ENCODE assay signal across 1 cellular context in the genomic region with DNA sequence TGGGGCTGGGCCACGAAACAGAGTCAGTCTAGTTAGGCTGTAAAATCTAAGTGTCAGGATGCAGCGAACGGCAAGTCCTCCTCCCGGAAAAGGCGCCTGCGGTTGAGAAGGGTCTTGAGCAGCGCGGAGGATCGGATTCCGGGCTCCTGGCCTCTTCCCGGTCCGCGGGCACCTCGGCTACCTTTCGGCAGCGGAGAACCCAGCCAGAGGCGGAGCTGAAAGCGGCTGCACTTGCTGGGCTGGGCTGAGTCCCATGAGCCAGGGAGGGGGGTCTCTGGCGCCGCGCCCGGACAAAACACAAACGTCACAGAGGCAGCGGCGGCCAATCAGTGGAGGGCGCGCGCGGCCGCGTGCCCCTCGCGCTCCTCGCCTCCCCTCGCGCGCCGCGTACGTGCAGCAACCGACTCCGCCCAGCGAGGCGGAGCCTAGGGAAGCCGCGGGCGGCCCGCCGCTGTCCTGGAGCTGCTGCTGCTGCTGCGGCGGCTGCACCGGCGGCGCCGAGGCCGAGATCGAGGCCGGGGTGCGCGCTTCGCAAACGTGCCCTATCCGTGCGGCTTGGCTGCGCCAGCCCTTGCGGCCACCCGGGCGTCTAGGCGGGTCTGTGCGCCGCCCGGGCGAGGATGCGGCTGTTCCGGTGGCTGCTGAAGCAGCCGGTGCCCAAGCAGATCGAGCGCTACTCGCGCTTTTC.
TF ChIP-seq lines count a peak whose summit lies in the region.

A gene (plus strand): TSS at position 451 of the 688 bp plus-strand sequence. CDS start 170 bp downstream, at position 621.

TF ChIP-seq in HEK293, 187 proteins besides CTCF, POLR2A, EP300 and RAD21 (continued from another document and continues in another):
- TF ChIP-seq SP3 (tag by site-specific recombination; IDR thresholded peaks at IDR 0.05) = peak; percentile 48; the same call in 1 of the 2 replicates
- TF ChIP-seq ZNF658 (tag by site-specific recombination; IDR thresholded peaks at IDR 0.05) = no peak
- no peak for TF ChIP-seq KLF7 (tag by site-specific recombination; IDR thresholded peaks at IDR 0.05; ENCODE audit: borderline replicate concordance)
- TF ChIP-seq ZNF10 (tag by site-specific recombination; IDR thresholded peaks at IDR 0.05) = no peak
- TF ChIP-seq, protein P1, sequence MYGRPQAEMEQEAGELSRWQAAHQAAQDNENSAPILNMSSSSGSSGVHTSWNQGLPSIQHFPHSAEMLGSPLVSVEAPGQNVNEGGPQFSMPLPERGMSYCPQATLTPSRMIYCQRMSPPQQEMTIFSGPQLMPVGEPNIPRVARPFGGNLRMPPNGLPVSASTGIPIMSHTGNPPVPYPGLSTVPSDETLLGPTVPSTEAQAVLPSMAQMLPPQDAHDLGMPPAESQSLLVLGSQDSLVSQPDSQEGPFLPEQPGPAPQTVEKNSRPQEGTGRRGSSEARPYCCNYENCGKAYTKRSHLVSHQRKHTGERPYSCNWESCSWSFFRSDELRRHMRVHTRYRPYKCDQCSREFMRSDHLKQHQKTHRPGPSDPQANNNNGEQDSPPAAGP (tag by site-specific recombination; IDR thresholded peaks at IDR 0.05) = no peak
- no peak for TF ChIP-seq ZNF2 (tag by site-specific recombination; IDR thresholded peaks at IDR 0.05)
- TF ChIP-seq, protein P2, sequence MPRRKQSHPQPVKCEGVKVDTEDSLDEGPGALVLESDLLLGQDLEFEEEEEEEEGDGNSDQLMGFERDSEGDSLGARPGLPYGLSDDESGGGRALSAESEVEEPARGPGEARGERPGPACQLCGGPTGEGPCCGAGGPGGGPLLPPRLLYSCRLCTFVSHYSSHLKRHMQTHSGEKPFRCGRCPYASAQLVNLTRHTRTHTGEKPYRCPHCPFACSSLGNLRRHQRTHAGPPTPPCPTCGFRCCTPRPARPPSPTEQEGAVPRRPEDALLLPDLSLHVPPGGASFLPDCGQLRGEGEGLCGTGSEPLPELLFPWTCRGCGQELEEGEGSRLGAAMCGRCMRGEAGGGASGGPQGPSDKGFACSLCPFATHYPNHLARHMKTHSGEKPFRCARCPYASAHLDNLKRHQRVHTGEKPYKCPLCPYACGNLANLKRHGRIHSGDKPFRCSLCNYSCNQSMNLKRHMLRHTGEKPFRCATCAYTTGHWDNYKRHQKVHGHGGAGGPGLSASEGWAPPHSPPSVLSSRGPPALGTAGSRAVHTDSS (tag by site-specific recombination; IDR thresholded peaks at IDR 0.05) = no peak
- TF ChIP-seq ZNF701 (tag by site-specific recombination; IDR thresholded peaks at IDR 0.05) = no peak
- TF ChIP-seq WT1 (tag by site-specific recombination; IDR thresholded peaks at IDR 0.05) = no peak
- TF ChIP-seq ZNF239 (tag by site-specific recombination; IDR thresholded peaks at IDR 0.05) = no peak
- TF ChIP-seq, protein P3, sequence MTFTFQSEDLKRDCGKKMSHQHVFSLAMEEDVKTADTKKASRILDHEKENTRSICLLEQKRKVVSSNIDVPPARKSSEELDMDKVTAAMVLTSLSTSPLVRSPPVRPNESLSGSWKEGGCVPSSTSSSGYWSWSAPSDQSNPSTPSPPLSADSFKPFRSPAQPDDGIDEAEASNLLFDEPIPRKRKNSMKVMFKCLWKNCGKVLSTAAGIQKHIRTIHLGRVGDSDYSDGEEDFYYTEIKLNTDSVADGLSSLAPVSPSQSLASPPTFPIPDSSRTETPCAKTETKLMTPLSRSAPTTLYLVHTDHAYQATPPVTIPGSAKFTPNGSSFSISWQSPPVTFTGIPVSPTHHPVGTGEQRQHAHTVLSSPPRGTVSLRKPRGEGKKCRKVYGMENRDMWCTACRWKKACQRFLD (tag by site-specific recombination; IDR thresholded peaks at IDR 0.05) = no peak
- TF ChIP-seq, protein P4, sequence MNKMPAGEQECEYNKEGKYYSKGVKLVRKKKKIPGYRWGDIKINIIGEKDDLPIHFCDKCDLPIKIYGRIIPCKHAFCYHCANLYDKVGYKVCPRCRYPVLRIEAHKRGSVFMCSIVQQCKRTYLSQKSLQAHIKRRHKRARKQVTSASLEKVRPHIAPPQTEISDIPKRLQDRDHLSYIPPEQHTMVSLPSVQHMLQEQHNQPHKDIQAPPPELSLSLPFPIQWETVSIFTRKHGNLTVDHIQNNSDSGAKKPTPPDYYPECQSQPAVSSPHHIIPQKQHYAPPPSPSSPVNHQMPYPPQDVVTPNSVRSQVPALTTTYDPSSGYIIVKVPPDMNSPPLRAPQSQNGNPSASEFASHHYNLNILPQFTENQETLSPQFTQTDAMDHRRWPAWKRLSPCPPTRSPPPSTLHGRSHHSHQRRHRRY (tag by site-specific recombination; IDR thresholded peaks at IDR 0.05) = no peak
- TF ChIP-seq, protein P5, sequence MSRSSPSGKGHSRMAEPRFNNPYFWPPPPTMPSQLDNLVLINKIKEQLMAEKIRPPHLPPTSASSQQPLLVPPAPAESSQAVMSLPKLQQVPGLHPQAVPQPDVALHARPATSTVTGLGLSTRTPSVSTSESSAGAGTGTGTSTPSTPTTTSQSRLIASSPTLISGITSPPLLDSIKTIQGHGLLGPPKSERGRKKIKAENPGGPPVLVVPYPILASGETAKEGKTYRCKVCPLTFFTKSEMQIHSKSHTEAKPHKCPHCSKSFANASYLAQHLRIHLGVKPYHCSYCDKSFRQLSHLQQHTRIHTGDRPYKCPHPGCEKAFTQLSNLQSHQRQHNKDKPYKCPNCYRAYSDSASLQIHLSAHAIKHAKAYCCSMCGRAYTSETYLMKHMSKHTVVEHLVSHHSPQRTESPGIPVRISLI (tag by site-specific recombination; IDR thresholded peaks at IDR 0.05) = no peak
- no peak for TF ChIP-seq HOXA7 (CRISPR knock-in tag; IDR thresholded peaks at IDR 0.05; ENCODE audit: borderline replicate concordance)
- no peak for TF ChIP-seq HOXD13 (CRISPR knock-in tag; IDR thresholded peaks at IDR 0.05; ENCODE audit: borderline replicate concordance)
- TF ChIP-seq ZNF426 (tag by site-specific recombination; IDR thresholded peaks at IDR 0.05) = no peak
- TF ChIP-seq ZNF138 (tag by site-specific recombination; IDR thresholded peaks at IDR 0.05; ENCODE audit: borderline replicate concordance) = no peak
- TF ChIP-seq ZNF510 (tag by site-specific recombination; IDR thresholded peaks at IDR 0.05; ENCODE audit: insufficient replicate concordance) = no peak
- peak; percentile 40; the same call in 1 of the 2 replicates for TF ChIP-seq SP7 (tag by site-specific recombination; IDR thresholded peaks at IDR 0.05)
- TF ChIP-seq ZNF558 (tag by site-specific recombination; IDR thresholded peaks at IDR 0.05) = no peak
- no peak for TF ChIP-seq ZNF140 (tag by site-specific recombination; IDR thresholded peaks at IDR 0.05)
- TF ChIP-seq ZNF24 (tag by site-specific recombination; IDR thresholded peaks at IDR 0.05) = 0 out of 2 replicates have a peak, but pooled peaks have one; percentile 30
- TF ChIP-seq, protein P6, sequence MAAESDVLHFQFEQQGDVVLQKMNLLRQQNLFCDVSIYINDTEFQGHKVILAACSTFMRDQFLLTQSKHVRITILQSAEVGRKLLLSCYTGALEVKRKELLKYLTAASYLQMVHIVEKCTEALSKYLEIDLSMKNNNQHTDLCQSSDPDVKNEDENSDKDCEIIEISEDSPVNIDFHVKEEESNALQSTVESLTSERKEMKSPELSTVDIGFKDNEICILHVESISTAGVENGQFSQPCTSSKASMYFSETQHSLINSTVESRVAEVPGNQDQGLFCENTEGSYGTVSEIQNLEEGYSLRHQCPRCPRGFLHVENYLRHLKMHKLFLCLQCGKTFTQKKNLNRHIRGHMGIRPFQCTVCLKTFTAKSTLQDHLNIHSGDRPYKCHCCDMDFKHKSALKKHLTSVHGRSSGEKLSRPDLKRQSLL (tag by site-specific recombination; IDR thresholded peaks at IDR 0.05) = peak; percentile 50; the same call in 1 of the 2 replicates
- TF ChIP-seq ZNF335 (tag by site-specific recombination; conservative IDR thresholded peaks at IDR 0.05) = peak; percentile 78
- no peak for TF ChIP-seq ZNF555 (tag by site-specific recombination; conservative IDR thresholded peaks at IDR 0.05)
- TF ChIP-seq ZNF394 (tag by site-specific recombination; IDR thresholded peaks at IDR 0.05; ENCODE audit: borderline replicate concordance) = peak; percentile 42; the same call in 1 of the 2 replicates
- TF ChIP-seq, protein P7, sequence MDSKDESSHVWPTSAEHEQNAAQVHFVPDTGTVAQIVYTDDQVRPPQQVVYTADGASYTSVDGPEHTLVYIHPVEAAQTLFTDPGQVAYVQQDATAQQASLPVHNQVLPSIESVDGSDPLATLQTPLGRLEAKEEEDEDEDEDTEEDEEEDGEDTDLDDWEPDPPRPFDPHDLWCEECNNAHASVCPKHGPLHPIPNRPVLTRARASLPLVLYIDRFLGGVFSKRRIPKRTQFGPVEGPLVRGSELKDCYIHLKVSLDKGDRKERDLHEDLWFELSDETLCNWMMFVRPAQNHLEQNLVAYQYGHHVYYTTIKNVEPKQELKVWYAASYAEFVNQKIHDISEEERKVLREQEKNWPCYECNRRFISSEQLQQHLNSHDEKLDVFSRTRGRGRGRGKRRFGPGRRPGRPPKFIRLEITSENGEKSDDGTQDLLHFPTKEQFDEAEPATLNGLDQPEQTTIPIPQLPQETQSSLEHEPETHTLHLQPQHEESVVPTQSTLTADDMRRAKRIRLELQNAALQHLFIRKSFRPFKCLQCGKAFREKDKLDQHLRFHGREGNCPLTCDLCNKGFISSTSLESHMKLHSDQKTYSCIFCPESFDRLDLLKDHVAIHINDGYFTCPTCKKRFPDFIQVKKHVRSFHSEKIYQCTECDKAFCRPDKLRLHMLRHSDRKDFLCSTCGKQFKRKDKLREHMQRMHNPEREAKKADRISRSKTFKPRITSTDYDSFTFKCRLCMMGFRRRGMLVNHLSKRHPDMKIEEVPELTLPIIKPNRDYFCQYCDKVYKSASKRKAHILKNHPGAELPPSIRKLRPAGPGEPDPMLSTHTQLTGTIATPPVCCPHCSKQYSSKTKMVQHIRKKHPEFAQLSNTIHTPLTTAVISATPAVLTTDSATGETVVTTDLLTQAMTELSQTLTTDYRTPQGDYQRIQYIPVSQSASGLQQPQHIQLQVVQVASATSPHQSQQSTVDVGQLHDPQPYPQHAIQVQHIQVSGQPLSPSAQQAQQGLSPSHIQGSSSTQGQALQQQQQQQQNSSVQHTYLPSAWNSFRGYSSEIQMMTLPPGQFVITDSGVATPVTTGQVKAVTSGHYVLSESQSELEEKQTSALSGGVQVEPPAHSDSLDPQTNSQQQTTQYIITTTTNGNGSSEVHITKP (tag by site-specific recombination; IDR thresholded peaks at IDR 0.05) = 0 out of 2 replicates have a peak, but pooled peaks have one; percentile 25
- no peak for TF ChIP-seq ZNF830 (tag by site-specific recombination; IDR thresholded peaks at IDR 0.05; ENCODE audit: low read depth)
- no peak for TF ChIP-seq ZNF202 (tag by site-specific recombination; IDR thresholded peaks at IDR 0.05; ENCODE audit: borderline replicate concordance)
- no peak for TF ChIP-seq ZNF560 (tag by site-specific recombination; IDR thresholded peaks at IDR 0.05; ENCODE audit: borderline replicate concordance)
- peak; percentile 38; the same call in 1 of the 2 replicates for TF ChIP-seq ZNF600 (tag by site-specific recombination; IDR thresholded peaks at IDR 0.05)
- TF ChIP-seq OVOL3 (tag by site-specific recombination; IDR thresholded peaks at IDR 0.05) = no peak
- no peak for TF ChIP-seq BCL11A (tag by site-specific recombination; IDR thresholded peaks at IDR 0.05; ENCODE audit: low read depth)
- TF ChIP-seq ZNF16 (tag by site-specific recombination; IDR thresholded peaks at IDR 0.05; ENCODE audit: low read depth) = no peak
- TF ChIP-seq TRIM28 (IDR thresholded peaks at IDR 0.05; ENCODE audit: borderline replicate concordance, low read length) = no peak
- TF ChIP-seq GLIS2 (tag by site-specific recombination; IDR thresholded peaks at IDR 0.05) = peak; percentile 78
- TF ChIP-seq ZBTB8A (tag by site-specific recombination; IDR thresholded peaks at IDR 0.05) = peak; percentile 56
- no peak for TF ChIP-seq PRDM1 (tag by site-specific recombination; IDR thresholded peaks at IDR 0.05)
- no peak for TF ChIP-seq ZSCAN16 (tag by site-specific recombination; IDR thresholded peaks at IDR 0.05)
- no peak for TF ChIP-seq ZNF416 (tag by site-specific recombination; IDR thresholded peaks at IDR 0.05)
- TF ChIP-seq ZNF404 (tag by site-specific recombination; IDR thresholded peaks at IDR 0.05) = no peak
- TF ChIP-seq ZNF366 (tag by site-specific recombination; conservative IDR thresholded peaks at IDR 0.05) = no peak
- TF ChIP-seq ZNF132 (tag by site-specific recombination; IDR thresholded peaks at IDR 0.05; ENCODE audit: borderline replicate concordance) = no peak
- TF ChIP-seq, protein P8, sequence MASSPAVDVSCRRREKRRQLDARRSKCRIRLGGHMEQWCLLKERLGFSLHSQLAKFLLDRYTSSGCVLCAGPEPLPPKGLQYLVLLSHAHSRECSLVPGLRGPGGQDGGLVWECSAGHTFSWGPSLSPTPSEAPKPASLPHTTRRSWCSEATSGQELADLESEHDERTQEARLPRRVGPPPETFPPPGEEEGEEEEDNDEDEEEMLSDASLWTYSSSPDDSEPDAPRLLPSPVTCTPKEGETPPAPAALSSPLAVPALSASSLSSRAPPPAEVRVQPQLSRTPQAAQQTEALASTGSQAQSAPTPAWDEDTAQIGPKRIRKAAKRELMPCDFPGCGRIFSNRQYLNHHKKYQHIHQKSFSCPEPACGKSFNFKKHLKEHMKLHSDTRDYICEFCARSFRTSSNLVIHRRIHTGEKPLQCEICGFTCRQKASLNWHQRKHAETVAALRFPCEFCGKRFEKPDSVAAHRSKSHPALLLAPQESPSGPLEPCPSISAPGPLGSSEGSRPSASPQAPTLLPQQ (tag by site-specific recombination; IDR thresholded peaks at IDR 0.05) = no peak
- TF ChIP-seq ZBTB7A (tag by site-specific recombination; IDR thresholded peaks at IDR 0.05; ENCODE audit: low read depth) = 0 out of 2 replicates have a peak, but pooled peaks have one; percentile 23
- TF ChIP-seq, protein P9, sequence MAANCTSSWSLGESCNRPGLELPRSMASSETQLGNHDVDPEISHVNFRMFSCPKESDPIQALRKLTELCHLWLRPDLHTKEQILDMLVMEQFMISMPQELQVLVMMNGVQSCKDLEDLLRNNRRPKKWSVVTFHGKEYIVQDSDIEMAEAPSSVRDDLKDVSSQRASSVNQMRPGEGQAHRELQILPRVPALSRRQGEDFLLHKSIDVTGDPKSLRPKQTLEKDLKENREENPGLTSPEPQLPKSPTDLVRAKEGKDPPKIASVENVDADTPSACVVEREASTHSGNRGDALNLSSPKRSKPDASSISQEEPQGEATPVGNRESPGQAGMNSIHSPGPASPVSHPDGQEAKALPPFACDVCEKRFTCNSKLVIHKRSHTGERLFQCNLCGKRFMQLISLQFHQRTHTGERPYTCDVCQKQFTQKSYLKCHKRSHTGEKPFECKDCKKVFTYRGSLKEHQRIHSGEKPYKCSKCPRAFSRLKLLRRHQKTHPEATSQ (tag by site-specific recombination; IDR thresholded peaks at IDR 0.05) = no peak
- no peak for TF ChIP-seq ZBTB20 (tag by site-specific recombination; IDR thresholded peaks at IDR 0.05)
- TF ChIP-seq, protein P10, sequence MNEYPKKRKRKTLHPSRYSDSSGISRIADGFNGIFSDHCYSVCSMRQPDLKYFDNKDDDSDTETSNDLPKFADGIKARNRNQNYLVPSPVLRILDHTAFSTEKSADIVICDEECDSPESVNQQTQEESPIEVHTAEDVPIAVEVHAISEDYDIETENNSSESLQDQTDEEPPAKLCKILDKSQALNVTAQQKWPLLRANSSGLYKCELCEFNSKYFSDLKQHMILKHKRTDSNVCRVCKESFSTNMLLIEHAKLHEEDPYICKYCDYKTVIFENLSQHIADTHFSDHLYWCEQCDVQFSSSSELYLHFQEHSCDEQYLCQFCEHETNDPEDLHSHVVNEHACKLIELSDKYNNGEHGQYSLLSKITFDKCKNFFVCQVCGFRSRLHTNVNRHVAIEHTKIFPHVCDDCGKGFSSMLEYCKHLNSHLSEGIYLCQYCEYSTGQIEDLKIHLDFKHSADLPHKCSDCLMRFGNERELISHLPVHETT (tag by site-specific recombination; IDR thresholded peaks at IDR 0.05) = no peak
- TF ChIP-seq ZBTB1 (tag by site-specific recombination; IDR thresholded peaks at IDR 0.05) = no peak
- peak; percentile 53 for TF ChIP-seq ZNF629 (tag by site-specific recombination; IDR thresholded peaks at IDR 0.05)
